In genomic region chr3:135056084-135056730, GRCh38 we compare ENCODE assay signal across 28 cellular contexts.
DNase-seq lines count a peak whose midpoint lies in the region; ATAC-seq and TF ChIP-seq lines count a peak whose summit lies in the region.
"Had no signal": no experiment of that assay in that cellular context is flagged by ENCODE, and none has a peak within 500 bp of the region (broad histone marks: within the 10 kb centered on the region; RNA-seq: fewer than 3 reads in every experiment).

No MANE protein-coding gene starts in this region.

- intact Hi-C loops in naive thymus-derived CD4-positive, alpha-beta T cell (cut with micrococcal nuclease), result no loop called here
- intact Hi-C loops in dorsolateral prefrontal cortex (cut with DNase I), result no loop called here

- POLR2A ChIA-PET in naive thymus-derived CD4-positive, alpha-beta T cell (lab: Charles Lee), result no interaction called here

- ATAC-seq in naive thymus-derived CD4-positive, alpha-beta T cell, result peak; percentile 8
- ATAC-seq in HG03135 (IDR thresholded peaks at IDR 0.05; ENCODE audit: unreplicated experiment), result no peak
- no peak for ATAC-seq in HG02870 (IDR thresholded peaks at IDR 0.05; ENCODE audit: unreplicated experiment)
- ATAC-seq: activated T-cell treated with anti-CD3 and anti-CD28 coated beads, Interleukin-2, amount 50 U/mL, for 4 hours; body of pancreas; psoas muscle had no signal

- DNase-seq in DMS53 treated with DMSO at 0.1 percent for 48 hours (lab: John Stamatoyannopoulos, UW; ENCODE audit: unreplicated experiment) (peak; percentile 15), LoVo (ENCODE audit: low spot score) (peak; percentile 4), NCI-H510A (lab: John Stamatoyannopoulos, UW) (peak; percentile 31), type B pancreatic cell (ENCODE audit: extremely low spot score, unreplicated experiment) (no peak), dorsolateral prefrontal cortex (no peak)
- no peak for DNase-seq in naive thymus-derived CD4-positive, alpha-beta T cell
- DNase-seq: activated CD4-positive, alpha-beta T cell treated with anti-CD3 and anti-CD28 coated beads, Interleukin-2, amount 10 ng/mL, durations not matched to agents 24 days and 14 days; activated naive CD4-positive, alpha-beta T cell treated with Interleukin-2 at 50 U/mL for 16 hours; activated T-cell treated with anti-CD3 and anti-CD28 coated beads, Interleukin-2, amount 50 U/mL, for 4 hours; body of pancreas; C1 segment of cervical spinal cord; Caco-2; cerebellar nuclear complex; EL; left ventricle myocardium inferior; NCI-H1092 treated with DMSO at 0.1 percent for 48 hours; NCI-H2081 treated with DMSO at 0.1 percent for 48 hours; NCI-H82; psoas muscle; sigmoid colon; stimulated activated CD4-positive, alpha-beta T cell treated with anti-CD3 and anti-CD28 coated beads, Interleukin-15, amount 100 ng/mL, for 24 hours; stimulated activated naive CD4-positive, alpha-beta T cell had no signal

- no peak overlapping the region for H3K27ac Mint-ChIP-seq in naive thymus-derived CD4-positive, alpha-beta T cell
- H3K27ac Mint-ChIP-seq in type B pancreatic cell, result no peak overlapping the region
- H3K27ac Mint-ChIP-seq: activated CD4-positive, alpha-beta T cell treated with anti-CD3 and anti-CD28 coated beads, Interleukin-2, amount 10 ng/mL, durations not matched to agents 24 days and 14 days; T-helper 2 cell treated with Interferon-gamma antibody and Interleukin-4, amounts not matched to agents 5 μg/mL and 100 μg/mL, for 36 hours had no signal

- H3K4me3 Mint-ChIP-seq in naive thymus-derived CD4-positive, alpha-beta T cell, result no peak overlapping the region
- H3K4me3 Mint-ChIP-seq in type B pancreatic cell, result no peak overlapping the region
- H3K4me3 Mint-ChIP-seq: activated CD4-positive, alpha-beta T cell treated with anti-CD3 and anti-CD28 coated beads, Interleukin-2, amount 10 ng/mL, durations not matched to agents 24 days and 14 days; activated T-cell treated with anti-CD3 and anti-CD28 coated beads, Interleukin-2, amount 50 U/mL, for 4 hours; T-helper 2 cell treated with Interferon-gamma antibody and Interleukin-4, amounts not matched to agents 5 μg/mL and 100 μg/mL, for 36 hours had no signal

- no peaks in the 10 kb centered on the region for H3K27me3 ChIP-seq in naive thymus-derived CD4-positive, alpha-beta T cell (ENCODE audit: control insufficient read depth in 2 of 2, insufficient read depth in 2 of 2, low read length in 2 of 2)
- no peaks in the 10 kb centered on the region for H3K27me3 ChIP-seq in dorsolateral prefrontal cortex
- H3K27me3 ChIP-seq: body of pancreas, sigmoid colon had no signal

- H3K36me3 Mint-ChIP-seq in naive thymus-derived CD4-positive, alpha-beta T cell, result no peaks in the 10 kb centered on the region
- no peaks in the 10 kb centered on the region for H3K36me3 Mint-ChIP-seq in type B pancreatic cell

- no peaks in the 10 kb centered on the region for H3K27me3 Mint-ChIP-seq in naive thymus-derived CD4-positive, alpha-beta T cell
- H3K27me3 Mint-ChIP-seq in type B pancreatic cell, result peaks cover 25% of the 10 kb centered on the region
- H3K27me3 Mint-ChIP-seq: activated CD4-positive, alpha-beta T cell treated with anti-CD3 and anti-CD28 coated beads, Interleukin-2, amount 10 ng/mL, durations not matched to agents 24 days and 14 days had no signal

- H3K4me1 Mint-ChIP-seq in naive thymus-derived CD4-positive, alpha-beta T cell, result no peaks in the 10 kb centered on the region
- no peaks in the 10 kb centered on the region for H3K4me1 Mint-ChIP-seq in type B pancreatic cell (ENCODE audit: unreplicated experiment)
- H3K4me1 Mint-ChIP-seq: activated CD4-positive, alpha-beta T cell treated with anti-CD3 and anti-CD28 coated beads, Interleukin-2, amount 10 ng/mL, durations not matched to agents 24 days and 14 days had no signal

- no peaks in the 10 kb centered on the region for H3K36me3 ChIP-seq in naive thymus-derived CD4-positive, alpha-beta T cell (ENCODE audit: control insufficient read depth in 2 of 3, insufficient read depth in 3 of 3, low read length in 3 of 3)
- H3K36me3 ChIP-seq: left ventricle myocardium inferior, sigmoid colon, thoracic aorta had no signal

- peaks cover 0 to 6% (median 0%) of the 10 kb centered on the region in 11 donors for H3K9me3 Mint-ChIP-seq in naive thymus-derived CD4-positive, alpha-beta T cell
- no peaks in the 10 kb centered on the region for H3K9me3 Mint-ChIP-seq in type B pancreatic cell
- H3K9me3 Mint-ChIP-seq: activated CD4-positive, alpha-beta T cell treated with anti-CD3 and anti-CD28 coated beads, Interleukin-2, amount 10 ng/mL, durations not matched to agents 24 days and 14 days; T-helper 2 cell treated with Interferon-gamma antibody and Interleukin-4, amounts not matched to agents 5 μg/mL and 100 μg/mL, for 36 hours had no signal

- H3K9me3 ChIP-seq in naive thymus-derived CD4-positive, alpha-beta T cell (ENCODE audit: control insufficient read depth in 2 of 3, low read length in 3 of 3), result no peaks in the 10 kb centered on the region
- H3K9me3 ChIP-seq: body of pancreas, Caco-2, left ventricle myocardium inferior, psoas muscle, sigmoid colon, thoracic aorta had no signal

- no peak overlapping the region for H3K4me3 ChIP-seq in naive thymus-derived CD4-positive, alpha-beta T cell (ENCODE audit: low read length)
- no peak overlapping the region for H3K4me3 ChIP-seq in dorsolateral prefrontal cortex
- H3K4me3 ChIP-seq: body of pancreas, left ventricle myocardium inferior, psoas muscle, sigmoid colon, thoracic aorta had no signal

- no peak overlapping the region for H3K27ac ChIP-seq in naive thymus-derived CD4-positive, alpha-beta T cell (ENCODE audit: low read depth, low read length)
- H3K27ac ChIP-seq in dorsolateral prefrontal cortex, result peak overlapping the region in 1 of 59 donors; percentile 37
- H3K27ac ChIP-seq: body of pancreas, left ventricle myocardium inferior, psoas muscle, RWPE1, sigmoid colon, thoracic aorta, VCaP had no signal

- TF ChIP-seq CTCF in type B pancreatic cell (conservative IDR thresholded peaks at IDR 0.05), result no peak
- TF ChIP-seq CTCF in dorsolateral prefrontal cortex (IDR thresholded peaks at IDR 0.05 in 54 of 56, conservative IDR thresholded peaks at IDR 0.05 in 2 of 56; ENCODE audit: low read depth in 1 of 56, partially characterized antibody in 56 of 56), result no peak

- no peaks in the 10 kb centered on the region for H3K4me1 ChIP-seq in naive thymus-derived CD4-positive, alpha-beta T cell (ENCODE audit: control insufficient read depth in 2 of 2, insufficient read depth in 2 of 2, low read length in 2 of 2)
- H3K4me1 ChIP-seq: body of pancreas, Caco-2, left ventricle myocardium inferior, psoas muscle, sigmoid colon had no signal

- CTCF ChIA-PET in naive thymus-derived CD4-positive, alpha-beta T cell (lab: Charles Lee), result no interaction called here

Comparison
In these comparisons a context has a peak if more than half of its experiments do, and no peak if none do; other contexts are left out.
1. DNase-seq: peak in DMS53 treated with DMSO at 0.1 percent for 48 hours (single experiment), LoVo (single experiment) and NCI-H510A (single experiment); none in naive thymus-derived CD4-positive, alpha-beta T cell (0 of 9), type B pancreatic cell (single experiment) and dorsolateral prefrontal cortex (0 of 10).